Comparison of ENCODE assay signal across 18 cellular contexts in the genomic region with DNA sequence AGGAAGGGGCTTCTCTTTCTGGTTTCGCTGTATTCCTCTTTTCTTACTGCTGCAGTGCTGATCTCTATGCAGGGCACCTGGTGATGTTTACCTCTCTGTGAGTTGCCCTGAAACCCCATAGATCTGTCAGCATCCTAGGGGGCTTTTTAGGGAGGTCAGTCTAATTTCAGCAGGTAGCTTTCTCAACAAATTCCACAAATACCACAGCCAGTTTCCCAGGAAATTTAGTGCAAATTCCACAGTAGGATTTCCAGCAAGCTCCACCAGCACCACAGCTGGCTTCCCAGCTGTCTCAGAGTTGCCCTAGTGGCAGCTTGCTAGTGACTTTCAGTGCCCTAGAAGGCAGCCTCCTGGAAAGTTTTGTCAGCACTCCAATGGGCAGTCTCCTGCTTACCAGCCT.
A peak's percentile ranks its signal among the peaks of the same experiment; 100 is the strongest.
DNase-seq lines count a peak whose midpoint lies in the region; ATAC-seq, FAIRE-seq and TF ChIP-seq lines count a peak whose summit lies in the region.
"Had no signal": no experiment of that assay in that cellular context is flagged by ENCODE, and none has a peak within 500 bp of the region (broad histone marks: within the 10 kb centered on the region; RNA-seq: fewer than 3 reads in every experiment).

No MANE protein-coding gene starts in this region.

- H2BK15ac ChIP-seq in H1 (ENCODE audit: low read length) (no peak overlapping the region), mesendoderm (replicated peaks; ENCODE audit: low read depth) (no peak overlapping the region)

- no peak overlapping the region for H2BK120ac ChIP-seq in H1 (replicated peaks; ENCODE audit: low read depth, low read length)
- no peak overlapping the region for H2BK120ac ChIP-seq in mesendoderm (ENCODE audit: low read depth, low read length)

- 85% methylated on average over 1 of the region's 1 CpG for WGBS in HUES64
- 73% methylated on average over 1 of the region's 1 CpG; no CpG with 5 or more reads in 1 of the 2 experiments for WGBS in H1 (ENCODE audit: extremely low coverage in 1 of 2, insufficient coverage in 1 of 2, insufficient read length in 1 of 2, insufficient replicate concordance in 2 of 2, low coverage in 1 of 2, low lambda C conversion rate in 2 of 2, missing lambda C conversion rate in 1 of 2), 2 experiments
- no CpG with 5 or more reads among the region's 1 CpG for WGBS in mesendoderm (ENCODE audit: extremely low coverage, insufficient coverage, low lambda C conversion rate)

- FAIRE-seq in H1 (lab: Jason Lieb, UNC) = no peak
- FAIRE-seq: GM12891 had no signal

- H4K5ac ChIP-seq in H1 (ENCODE audit: insufficient read length, low read depth, low read length) (no peak overlapping the region), mesendoderm (ENCODE audit: low read length) (no peak overlapping the region)

- no peak overlapping the region for H2BK5ac ChIP-seq in H1 (ENCODE audit: low read depth, low read length)
- H2BK5ac ChIP-seq in mesendoderm (ENCODE audit: low read length) = no peak overlapping the region

- H3K4me2 ChIP-seq in H1 (ENCODE audit: insufficient read depth in 1 of 2, low read depth in 2 of 2, low read length in 2 of 2) = peak overlapping the region in 1 of 2 experiments; percentile 14; a peak in 1 of 4 replicates
- H3K4me2 ChIP-seq in mesendoderm (ENCODE audit: low read length) = no peak overlapping the region

- H3K4me3 ChIP-seq in HUES64 (ENCODE audit: low read length) (no peak overlapping the region), H1 (ENCODE audit: extremely low read depth in 1 of 4, insufficient read depth in 2 of 4, low read depth in 3 of 4, low read length in 4 of 4) (no peak overlapping the region), mesendoderm (ENCODE audit: low read length) (no peak overlapping the region), gastrocnemius medialis (no peak overlapping the region)
- H3K4me3 ChIP-seq: Peyer's patch, SJSA1 had no signal

- H3K79me2 ChIP-seq in H1 (ENCODE audit: control insufficient read depth in 1 of 2, insufficient read depth in 2 of 2, low read length in 2 of 2) (no peaks in the 10 kb centered on the region), mesendoderm (ENCODE audit: control insufficient read depth, insufficient read depth, low read length) (no peaks in the 10 kb centered on the region)

- H3K56ac ChIP-seq in H1 (replicated peaks; ENCODE audit: insufficient read length, low read depth, low read length) (no peak overlapping the region), mesendoderm (ENCODE audit: low read length) (no peak overlapping the region)

- TF ChIP-seq CTCF in H1 (IDR thresholded peaks at IDR 0.05; ENCODE audit: control extremely low read depth in 1 of 3, insufficient read depth in 1 of 3, low read depth in 1 of 3, low read length in 3 of 3) (peak in 2 of 3 experiments; percentile 11 to 36; a peak in 2 of 4 replicates), gastrocnemius medialis (IDR thresholded peaks at IDR 0.05 in 4 of 5, conservative IDR thresholded peaks at IDR 0.05 in 1 of 5) (no peak)

- 0 out of 3 replicates have a peak, but pooled peaks of 1 of the 2 experiments have one; percentile 70 for TF ChIP-seq EP300 in H1 (IDR thresholded peaks at IDR 0.05; ENCODE audit: borderline replicate concordance in 1 of 2, low read depth in 2 of 2, low read length in 2 of 2)

- H3K27ac ChIP-seq in HUES64 (ENCODE audit: low read depth, low read length) = peak overlapping the region; percentile 31; the same call in 1 of the 2 replicates
- H3K27ac ChIP-seq in H1 (ENCODE audit: low read depth, low read length) = no peak overlapping the region
- no peak overlapping the region for H3K27ac ChIP-seq in mesendoderm (ENCODE audit: low read depth, low read length)
- H3K27ac ChIP-seq in gastrocnemius medialis = no peak overlapping the region
- H3K27ac ChIP-seq: Peyer's patch, SJSA1 had no signal

- H3K4me1 ChIP-seq in HUES64 (ENCODE audit: insufficient read depth, low read length) (no peaks in the 10 kb centered on the region), H1 (replicated peaks in 1 of 4; ENCODE audit: control insufficient read depth in 3 of 4, insufficient read depth in 4 of 4, low read length in 3 of 4) (peaks cover 0 to 4% (median 2%) of the 10 kb centered on the region in 4 experiments; a peak in 6 of 7 replicates), mesendoderm (ENCODE audit: control insufficient read depth, low read depth, low read length) (no peaks in the 10 kb centered on the region), gastrocnemius medialis (no peaks in the 10 kb centered on the region)
- H3K4me1 ChIP-seq: Peyer's patch, SJSA1 had no signal

- H3K9ac ChIP-seq in HUES64 (ENCODE audit: low read depth, low read length) (no peak overlapping the region), H1 (replicated peaks in 1 of 4; ENCODE audit: extremely low read depth in 1 of 4, low read depth in 3 of 4, low read length in 3 of 4) (no peak overlapping the region), mesendoderm (ENCODE audit: low read length) (no peak overlapping the region)

- TF ChIP-seq POLR2A in H1 (IDR thresholded peaks at IDR 0.05; ENCODE audit: control extremely low read depth in 1 of 2, low read depth in 2 of 2, low read length in 2 of 2) (no peak), gastrocnemius medialis (IDR thresholded peaks at IDR 0.05) (no peak)

- H2AFZ ChIP-seq in H1 (ENCODE audit: low read length) = no peak overlapping the region

- H3K36me3 ChIP-seq in HUES64 (ENCODE audit: insufficient read depth, low read length) (no peaks in the 10 kb centered on the region), H1 (ENCODE audit: control insufficient read depth in 2 of 4, insufficient read depth in 4 of 4, low read length in 3 of 4) (no peaks in the 10 kb centered on the region), mesendoderm (ENCODE audit: control insufficient read depth, insufficient read depth, low read length) (no peaks in the 10 kb centered on the region), gastrocnemius medialis (no peaks in the 10 kb centered on the region)
- H3K36me3 ChIP-seq: Peyer's patch, SJSA1 had no signal

- peak; percentile 2 for DNase-seq in H4 (ENCODE audit: low spot score)
- DNase-seq in H1 (ENCODE audit: low read depth in 1 of 2, low spot score in 2 of 2) = peak; percentile 7 to 45
- DNase-seq in mesendoderm = peak; percentile 81
- no peak for DNase-seq in NCI-H1092 (lab: John Stamatoyannopoulos, UW)
- no peak for DNase-seq in gastrocnemius medialis
- DNase-seq: CD4-positive, alpha-beta T cell; COR-L47; IMR-90; NCI-H1694; NCI-H2081 treated with DMSO at 0.1 percent for 48 hours; NCI-H69; Peyer's patch; T-helper 1 cell had no signal

- no peaks in the 10 kb centered on the region for H3K79me1 ChIP-seq in H1 (ENCODE audit: low read depth, low read length)
- H3K79me1 ChIP-seq in mesendoderm (ENCODE audit: low read length) = no peaks in the 10 kb centered on the region

- H2BK20ac ChIP-seq in H1 (ENCODE audit: low read length) = no peak overlapping the region

- no peaks in the 10 kb centered on the region for H3K23me2 ChIP-seq in H1 (ENCODE audit: low read depth, low read length)

- ATAC-seq in GM19328 (IDR thresholded peaks at IDR 0.05; ENCODE audit: unreplicated experiment) (no peak), HG03095 (IDR thresholded peaks at IDR 0.05; ENCODE audit: unreplicated experiment) (no peak), gastrocnemius medialis (no peak)

- CTCF ChIA-PET in H1 (lab: Charles Lee; ENCODE audit: partially characterized antibody) = no interaction called here

- H4K20me1 ChIP-seq in H1 (replicated peaks in 1 of 2; ENCODE audit: control insufficient read depth in 1 of 2, insufficient read depth in 2 of 2, low read length in 2 of 2) = no peaks in the 10 kb centered on the region

- H2AK5ac ChIP-seq in H1 (ENCODE audit: low read depth, low read length) (no peak overlapping the region), mesendoderm (ENCODE audit: low read length) (no peak overlapping the region)

- H4K8ac ChIP-seq in H1 (ENCODE audit: extremely low read depth, insufficient read depth, low read length) (no peak overlapping the region), mesendoderm (ENCODE audit: low read depth, low read length) (no peak overlapping the region)

- intact Hi-C loops in gastrocnemius medialis (cut with DNase I; ENCODE audit: low total_unique reads) = no loop called here

- no peak overlapping the region for H3K14ac ChIP-seq in H1 (ENCODE audit: insufficient read length)

- H3K18ac ChIP-seq in H1 (ENCODE audit: extremely low read depth, low read length) (no peak overlapping the region), mesendoderm (ENCODE audit: low read length) (no peak overlapping the region)

- H3K4ac ChIP-seq in H1 (replicated peaks; ENCODE audit: insufficient read length, low read depth, low read length) = no peak overlapping the region
- H3K4ac ChIP-seq in mesendoderm (ENCODE audit: low read depth, low read length) = no peak overlapping the region

- no peaks in the 10 kb centered on the region for H3K27me3 ChIP-seq in HUES64 (ENCODE audit: insufficient read depth, low read length)
- no peaks in the 10 kb centered on the region for H3K27me3 ChIP-seq in H1 (replicated peaks in 1 of 4; ENCODE audit: control insufficient read depth in 3 of 4, extremely low read depth in 1 of 4, insufficient read depth in 3 of 4, low read length in 3 of 4)
- no peaks in the 10 kb centered on the region for H3K27me3 ChIP-seq in mesendoderm (ENCODE audit: insufficient read depth, low read length, poor library complexity)
- no peaks in the 10 kb centered on the region for H3K27me3 ChIP-seq in gastrocnemius medialis
- H3K27me3 ChIP-seq: Peyer's patch, SJSA1 had no signal

- H3K23ac ChIP-seq in H1 (ENCODE audit: insufficient read length) = no peak overlapping the region
- no peak overlapping the region for H3K23ac ChIP-seq in mesendoderm (ENCODE audit: low read length)

- POLR2A ChIA-PET in H1 (lab: Charles Lee; ENCODE audit: partially characterized antibody) = no interaction called here

- in situ Hi-C loops in gastrocnemius medialis (cut with MboI; ENCODE audit: low sequenced_read_pairs in 4 of 4) = no loop called here

- no peak overlapping the region for H4K91ac ChIP-seq in H1 (replicated peaks; ENCODE audit: insufficient read length, low read length)

- H3K9me3 ChIP-seq in HUES64 (ENCODE audit: insufficient read depth, low read depth, low read length) (peaks cover 24% of the 10 kb centered on the region), H1 (ENCODE audit: insufficient read depth in 2 of 2, low read depth in 1 of 2, low read length in 1 of 2) (no peaks in the 10 kb centered on the region), gastrocnemius medialis (no peaks in the 10 kb centered on the region)
- H3K9me3 ChIP-seq: Peyer's patch, SJSA1 had no signal

- peak in 1 of 2 experiments; percentile 20; a peak in 2 of 4 replicates for TF ChIP-seq RAD21 in H1 (IDR thresholded peaks at IDR 0.05 in 1 of 2, conservative IDR thresholded peaks at IDR 0.05 in 1 of 2; ENCODE audit: low read depth in 2 of 2, low read length in 2 of 2)

- H2BK12ac ChIP-seq in H1 (ENCODE audit: low read depth, low read length) = no peak overlapping the region; the same call in 1 of the 2 replicates

TF ChIP-seq in H1, 55 proteins besides CTCF, POLR2A, EP300 and RAD21 (continues in another document):
- TF ChIP-seq TEAD4 (IDR thresholded peaks at IDR 0.05; ENCODE audit: low read depth, low read length) (peak; percentile 93), BCL11A (IDR thresholded peaks at IDR 0.05; ENCODE audit: low read depth in 2 of 2, low read length in 2 of 2) (no peak)

Comparison
In these comparisons a context has a peak if more than half of its experiments do, and no peak if none do; other contexts are left out.
1. DNase-seq: peak in H4 (single experiment), H1 (2 of 2) and mesendoderm (single experiment); none in NCI-H1092 (single experiment) and gastrocnemius medialis (0 of 2).
2. CTCF ChIP-seq: peak in H1 (2 of 3); none in gastrocnemius medialis (0 of 5).